Comparison of ENCODE assay signal across 8 cellular contexts in genomic region chr11:70270104-70270876, GRCh38. TPM values are rescaled to one million over a fixed set of nuclear protein-coding genes. Genes with fewer than 3 reads are reported as not detected.
DNase-seq lines count a peak whose midpoint lies in the region; ATAC-seq and TF ChIP-seq lines count a peak whose summit lies in the region.

Gene PPFIA1 (plus strand): TSS chr11:70270690. CDS start chr11:70272173, 1,483 bp downstream.

- POLR2A ChIA-PET in CD4-positive, alpha-beta T cell (lab: Charles Lee) = interaction anchor here (1.8 kb wide), 1 partner anchor 67 kb away, joined by 11 read pairs; the partner anchor contains the start of gene FADD

- H3K9me3 Mint-ChIP-seq in CD4-positive, alpha-beta T cell = no peaks in the 10 kb centered on the region

- CTCF ChIA-PET in CD4-positive, alpha-beta T cell (lab: Charles Lee) = interaction anchor here (1.1 to 2.3 kb wide), 3 partner anchors 9 to 74 kb away, joined by 4 to 8 read pairs (median 5); no protein-coding TSS in a partner anchor

- peaks cover 12% of the 10 kb centered on the region for H3K27me3 Mint-ChIP-seq in CD4-positive, alpha-beta T cell

- H3K4me3 Mint-ChIP-seq in CD4-positive, alpha-beta T cell = peak within 1 kb of the TSS; percentile 94

- peaks cover 0 to 16% (median 0%) of the 10 kb centered on the region in 4 donors for H3K4me1 ChIP-seq in right lobe of liver

- H3K36me3 ChIP-seq in right lobe of liver = peaks cover 0 to 16% (median 6%) of the 10 kb centered on the region in 4 donors

- peaks cover 35% of the 10 kb centered on the region for H3K4me1 Mint-ChIP-seq in CD4-positive, alpha-beta T cell (ENCODE audit: low read depth)

- ATAC-seq in CD4-positive, alpha-beta T cell (ENCODE audit: poor library complexity) = peak; percentile 92
- ATAC-seq in GM19438 (IDR thresholded peaks at IDR 0.05; ENCODE audit: low read depth, unreplicated experiment) (peak; percentile 92), HG03571 (IDR thresholded peaks at IDR 0.05; ENCODE audit: unreplicated experiment) (peak; percentile 91), right lobe of liver (peak; percentile 98 to 99 (median 98))

- 0% methylated on average over 7 of the region's 99 CpGs for WGBS in right lobe of liver (ENCODE audit: insufficient coverage, low coverage, low lambda C conversion rate, missing lambda C conversion rate)

- peak; percentile 99 for TF ChIP-seq POLR2A in right lobe of liver (IDR thresholded peaks at IDR 0.05)

- peak; percentile 89 to 97 (median 94) for DNase-seq in CD4-positive, alpha-beta T cell
- DNase-seq in NCI-H774 (lab: John Stamatoyannopoulos, UW) (peak; percentile 98), dorsolateral prefrontal cortex (peak; percentile 87 to 98 (median 94)), right lobe of liver (peak; percentile 98)
- DNase-seq in activated CD4-positive, alpha-beta T cell treated with anti-CD3 and anti-CD28 coated beads, Interleukin-2, amount 50 U/mL, for 48 hours = peak; percentile 94 to 96
- DNase-seq in stimulated activated CD4-positive, alpha-beta T cell treated with anti-CD3 and anti-CD28 coated beads, Interleukin-4, amount 100 ng/mL, for 24 hours = peak; percentile 95

- TF ChIP-seq CTCF in CD4-positive, alpha-beta T cell (IDR thresholded peaks at IDR 0.05) = no peak
- TF ChIP-seq CTCF in dorsolateral prefrontal cortex (IDR thresholded peaks at IDR 0.05 in 54 of 56, conservative IDR thresholded peaks at IDR 0.05 in 2 of 56; ENCODE audit: low read depth in 1 of 56, partially characterized antibody in 56 of 56) (peak in 13 of 56 donors; percentile 7 to 37 (median 19)), right lobe of liver (IDR thresholded peaks at IDR 0.05) (peak in 2 of 4 donors; percentile 19 to 26)

- no peak within 1 kb of the TSS for H3K27ac ChIP-seq in CD4-positive, alpha-beta T cell (ENCODE audit: low read depth, low read length)
- H3K27ac ChIP-seq in dorsolateral prefrontal cortex (peak within 1 kb of the TSS in 51 of 59 donors; percentile 5 to 90 (median 72)), right lobe of liver (peak within 1 kb of the TSS; percentile 64 to 89 (median 86))

- H3K27me3 ChIP-seq in CD4-positive, alpha-beta T cell (ENCODE audit: control insufficient read depth, insufficient read depth, low read length) = peaks cover 7% of the 10 kb centered on the region
- H3K27me3 ChIP-seq in dorsolateral prefrontal cortex = no peaks in the 10 kb centered on the region
- no peaks in the 10 kb centered on the region for H3K27me3 ChIP-seq in right lobe of liver

- H3K9me3 ChIP-seq in CD4-positive, alpha-beta T cell (ENCODE audit: control insufficient read depth, low read length) = no peaks in the 10 kb centered on the region
- no peaks in the 10 kb centered on the region for H3K9me3 ChIP-seq in right lobe of liver

- peak within 1 kb of the TSS; percentile 55 to 100 (median 92) for H3K4me3 ChIP-seq in dorsolateral prefrontal cortex
- H3K4me3 ChIP-seq in right lobe of liver = peak within 1 kb of the TSS; percentile 64 to 98 (median 88)

- H3K36me3 Mint-ChIP-seq in CD4-positive, alpha-beta T cell (ENCODE audit: low read depth) = peaks cover 29% of the 10 kb centered on the region

- H3K27ac Mint-ChIP-seq in CD4-positive, alpha-beta T cell = peak within 1 kb of the TSS; percentile 88

- intact Hi-C loops in CD4-positive, alpha-beta T cell (cut with DNase I, micrococcal nuclease) = loop anchor here (1.0 to 5.0 kb wide), 4 partner anchors 66 to 598 kb away; partner anchors contain the start of genes CTTN (in 1 of the 2) and FADD (in 1 of the 2)
- intact Hi-C loops in dorsolateral prefrontal cortex (cut with DNase I) (loop anchor here (2.0 to 5.0 kb wide), 3 partner anchors 67 to 127 kb away; partner anchors contain the start of genes FADD (in 2 of the 2) and CTTN (in 1 of the 2)), right lobe of liver (cut with DNase I) (no loop called here)

RNA-seq across cellular contexts. Expression of gene PPFIA1, which starts in this region (rescaled TPM):
- total RNA-seq in CD4-positive, alpha-beta T cell = 10 to 100 TPM; 34.3 to 42.0 TPM
- 100 to 1,000 TPM in 45 of 120 experiments, 10 to 100 TPM in 75; 65.9 to 132 (median 94.2) TPM for total RNA-seq in dorsolateral prefrontal cortex
- 10 to 100 TPM; 21.1 to 27.0 (median 22.7) TPM for total RNA-seq in right lobe of liver

Comparison
In these comparisons a context has a peak if more than half of its experiments do, and no peak if none do; other contexts are left out.
1. intact Hi-C loops: an anchor here in CD4-positive, alpha-beta T cell (1.0 to 5.0 kb wide) and dorsolateral prefrontal cortex (2.0 to 5.0 kb wide); none called in right lobe of liver.